22 cellular contexts compared by ENCODE assay signal in genomic region chr4:99828477-99828876, GRCh38. TPM values are rescaled to one million over a fixed set of nuclear protein-coding genes. Genes with fewer than 3 reads are reported as not detected.
DNase-seq lines count a peak whose midpoint lies in the region; ATAC-seq, FAIRE-seq and TF ChIP-seq lines count a peak whose summit lies in the region.
"Had no signal": no experiment of that assay in that cellular context is flagged by ENCODE, and none has a peak within 500 bp of the region (broad histone marks: within the 10 kb centered on the region; RNA-seq: fewer than 3 reads in every experiment).

No MANE protein-coding gene starts in this region.

- BruUV-seq in mammary epithelial cell (replicated peaks; lab: Mats Ljungman, UMichigan) (no TSS peak), MCF 10A (replicated peaks; lab: Mats Ljungman, UMichigan) (no TSS peak)

- no peak for ATAC-seq in psoas muscle
- ATAC-seq in HG03097 (IDR thresholded peaks at IDR 0.05; ENCODE audit: low FRiP score, unreplicated experiment) = no peak
- ATAC-seq: Right ventricle myocardium inferior had no signal

- H3K4me1 Mint-ChIP-seq in MCF 10A (ENCODE audit: insufficient read depth, unreplicated experiment) = peaks cover 18% of the 10 kb centered on the region
- peaks cover 13% of the 10 kb centered on the region for H3K4me1 Mint-ChIP-seq in astrocyte (ENCODE audit: low read depth, unreplicated experiment)
- H3K4me1 Mint-ChIP-seq in glutamatergic neuron (ENCODE audit: low read depth, unreplicated experiment) = peaks cover 10% of the 10 kb centered on the region

- FAIRE-seq in astrocyte (lab: Jason Lieb, UNC) (no peak), keratinocyte (lab: Jason Lieb, UNC) (peak; percentile 75)
- FAIRE-seq: A204.1, G401.6, GM12878 had no signal

- H3K36me3 ChIP-seq in mammary epithelial cell (ENCODE audit: insufficient read depth, low read length) = no peaks in the 10 kb centered on the region
- no peaks in the 10 kb centered on the region for H3K36me3 ChIP-seq in astrocyte (ENCODE audit: insufficient read depth, low read length)
- peaks cover 0 to 10% of the 10 kb centered on the region in 2 experiments for H3K36me3 ChIP-seq in keratinocyte (ENCODE audit: control insufficient read depth in 2 of 2, extremely low read depth in 1 of 2, insufficient read depth in 2 of 2, low read length in 2 of 2)
- H3K36me3 ChIP-seq in psoas muscle (ENCODE audit: insufficient read depth in 1 of 2, low read depth in 1 of 2) = no peaks in the 10 kb centered on the region

- TF ChIP-seq CTCF in mammary epithelial cell (conservative IDR thresholded peaks at IDR 0.05 in 1 of 2, IDR thresholded peaks at IDR 0.05 in 1 of 2; ENCODE audit: extremely low read depth in 1 of 2, insufficient read depth in 1 of 2, low read depth in 1 of 2, low read length in 2 of 2) = no peak
- TF ChIP-seq CTCF in MCF 10A (IDR thresholded peaks at IDR 0.05; ENCODE audit: unreplicated experiment) = no peak
- no peak for TF ChIP-seq CTCF in astrocyte (IDR thresholded peaks at IDR 0.05; ENCODE audit: insufficient read depth, low read depth, low read length)
- no peak for TF ChIP-seq CTCF in keratinocyte (optimal IDR thresholded peaks at IDR 0.05 in 1 of 3, IDR thresholded peaks at IDR 0.05 in 1 of 3, conservative IDR thresholded peaks at IDR 0.05 in 1 of 3; ENCODE audit: extremely low read depth in 1 of 3, insufficient read depth in 2 of 3, low read length in 3 of 3)
- no peak for TF ChIP-seq CTCF in psoas muscle (IDR thresholded peaks at IDR 0.05)
- no peak for TF ChIP-seq CTCF in glutamatergic neuron (IDR thresholded peaks at IDR 0.05; ENCODE audit: partially characterized antibody, unreplicated experiment)

- H3K4me3 ChIP-seq in mammary epithelial cell (replicated peaks in 1 of 3; ENCODE audit: insufficient read depth in 1 of 3, low read depth in 2 of 3, low read length in 3 of 3) (no peak overlapping the region), astrocyte (ENCODE audit: insufficient read depth, low read depth, low read length) (no peak overlapping the region), keratinocyte (ENCODE audit: control insufficient read depth in 2 of 3, extremely low read depth in 1 of 3, insufficient read depth in 2 of 3, low read depth in 1 of 3, low read length in 3 of 3) (peak overlapping the region in 1 of 3 experiments; percentile 4), psoas muscle (no peak overlapping the region)
- H3K4me3 ChIP-seq: BLaER1 treated with 17β-estradiol and CSF1 and Interleukin-3, amounts not matched to agents 10 nM and 100 nM; GM12878; GM23248 had no signal

- H3K4me1 ChIP-seq in mammary epithelial cell (ENCODE audit: insufficient read depth, low read length) (peaks cover 44% of the 10 kb centered on the region), astrocyte (ENCODE audit: insufficient read depth, low read length) (no peaks in the 10 kb centered on the region), keratinocyte (ENCODE audit: control insufficient read depth, extremely low read depth, insufficient read depth, low read length) (peaks cover 45% of the 10 kb centered on the region), psoas muscle (no peaks in the 10 kb centered on the region)

- H3K36me3 Mint-ChIP-seq in MCF 10A (ENCODE audit: insufficient read depth, unreplicated experiment) (peaks cover 6% of the 10 kb centered on the region), astrocyte (ENCODE audit: low read depth, unreplicated experiment) (no peaks in the 10 kb centered on the region), glutamatergic neuron (ENCODE audit: unreplicated experiment) (no peaks in the 10 kb centered on the region)

- dilution Hi-C loops in mammary epithelial cell (cut with HindIII; ENCODE audit: low sequenced_read_pairs) (no loop called here), keratinocyte (cut with MboI; ENCODE audit: extremely low pct_ligation_motif_present, low sequenced_read_pairs) (no loop called here)

- no peaks in the 10 kb centered on the region for H3K9me3 ChIP-seq in mammary epithelial cell (replicated peaks; ENCODE audit: insufficient read depth, low read length)
- no peaks in the 10 kb centered on the region for H3K9me3 ChIP-seq in astrocyte (ENCODE audit: insufficient read depth, low read depth, low read length)
- H3K9me3 ChIP-seq in keratinocyte (ENCODE audit: control insufficient read depth, low read depth, low read length) = no peaks in the 10 kb centered on the region
- no peaks in the 10 kb centered on the region for H3K9me3 ChIP-seq in psoas muscle
- H3K9me3 ChIP-seq: BLaER1 treated with 17β-estradiol and CSF1 and Interleukin-3, amounts not matched to agents 10 nM and 100 nM had no signal

- H3K79me2 ChIP-seq in mammary epithelial cell (ENCODE audit: insufficient read depth, low read length) (peaks cover 58% of the 10 kb centered on the region), astrocyte (ENCODE audit: insufficient read depth, low read length) (no peaks in the 10 kb centered on the region), keratinocyte (ENCODE audit: control insufficient read depth, insufficient read depth, low read length) (peaks cover 84% of the 10 kb centered on the region)

- H3K27ac ChIP-seq in mammary epithelial cell (ENCODE audit: insufficient read depth, low read depth, low read length) = peak overlapping the region; percentile 66
- H3K27ac ChIP-seq in astrocyte (ENCODE audit: low read depth, low read length) = no peak overlapping the region
- peak overlapping the region; percentile 94 for H3K27ac ChIP-seq in keratinocyte (ENCODE audit: control insufficient read depth, insufficient read depth, low read length)
- no peak overlapping the region for H3K27ac ChIP-seq in psoas muscle
- H3K27ac ChIP-seq: BLaER1 treated with 17β-estradiol and CSF1 and Interleukin-3, amounts not matched to agents 10 nM and 100 nM; GM23248 had no signal

- peaks cover 3% of the 10 kb centered on the region for H3K9me1 ChIP-seq in keratinocyte (ENCODE audit: control insufficient read depth, extremely low read depth, insufficient read depth, low read length)

- intact Hi-C loops in mammary epithelial cell (cut with micrococcal nuclease) = no loop called here
- intact Hi-C loops in MCF 10A (cut with micrococcal nuclease) = no loop called here
- intact Hi-C loops in psoas muscle (cut with DNase I) = no loop called here

- H3K4me3 Mint-ChIP-seq in MCF 10A (ENCODE audit: unreplicated experiment) (no peak overlapping the region), astrocyte (ENCODE audit: unreplicated experiment) (no peak overlapping the region), glutamatergic neuron (ENCODE audit: unreplicated experiment) (no peak overlapping the region)

- H4K20me1 ChIP-seq in mammary epithelial cell (ENCODE audit: insufficient read depth, low read length) = no peaks in the 10 kb centered on the region
- no peaks in the 10 kb centered on the region for H4K20me1 ChIP-seq in astrocyte (ENCODE audit: insufficient read depth, low read length)
- H4K20me1 ChIP-seq in keratinocyte (ENCODE audit: control insufficient read depth, extremely low read depth, insufficient read depth, low read length) = peaks cover 3% of the 10 kb centered on the region

- H3K27me3 ChIP-seq in mammary epithelial cell (ENCODE audit: insufficient read depth, low read length) (no peaks in the 10 kb centered on the region), astrocyte (ENCODE audit: insufficient read depth, low read length) (no peaks in the 10 kb centered on the region), keratinocyte (ENCODE audit: control insufficient read depth, extremely low read depth, insufficient read depth, low read length) (no peaks in the 10 kb centered on the region), psoas muscle (ENCODE audit: insufficient read depth in 3 of 3, low read length in 2 of 3) (no peaks in the 10 kb centered on the region)
- H3K27me3 ChIP-seq: BLaER1 treated with 17β-estradiol and CSF1 and Interleukin-3, amounts not matched to agents 10 nM and 100 nM had no signal

- DNase-seq in mammary epithelial cell (peak; percentile 44), MCF 10A (ENCODE audit: unreplicated experiment) (no peak), astrocyte (ENCODE audit: low read depth) (no peak), keratinocyte (ENCODE audit: low read depth, low spot score) (no peak), psoas muscle (no peak), RKO (ENCODE audit: low spot score) (no peak), glutamatergic neuron (no peak)
- DNase-seq: DND-41, GM23248, HCEC 1CT, MV-4-11, NCI-H1417, NCI-H1930, NCI-H2171 treated with DMSO at 0.1 percent for 48 hours, NCI-H446 treated with DMSO at 0.1 percent for 48 hours, NCI-H748 treated with DMSO at 0.1 percent for 48 hours had no signal

- H3K4me2 ChIP-seq in mammary epithelial cell (ENCODE audit: insufficient read depth, low read depth, low read length) (peak overlapping the region; percentile 43), astrocyte (ENCODE audit: low read length) (no peak overlapping the region), keratinocyte (ENCODE audit: control insufficient read depth, extremely low read depth, insufficient read depth, low read depth, low read length) (peak overlapping the region; percentile 73)

- in situ Hi-C loops in mammary epithelial cell (cut with MboI; ENCODE audit: low sequenced_read_pairs in 2 of 2) = no loop called here

- no peaks in the 10 kb centered on the region for H3K9me3 Mint-ChIP-seq in MCF 10A (ENCODE audit: unreplicated experiment)
- H3K9me3 Mint-ChIP-seq in astrocyte (ENCODE audit: unreplicated experiment) = no peaks in the 10 kb centered on the region
- no peaks in the 10 kb centered on the region for H3K9me3 Mint-ChIP-seq in glutamatergic neuron (ENCODE audit: unreplicated experiment)

- POLR2A ChIA-PET in MCF 10A (lab: Yijun Ruan, JAX) = interaction anchor here (0.7 to 2.2 kb wide), 5 partner anchors 9 to 218 kb away, joined by 3 to 23 read pairs (median 3); partner anchors contain the start of genes DAPP1 and LAMTOR3

- H2AFZ ChIP-seq in mammary epithelial cell (ENCODE audit: low read depth, low read length) (no peak overlapping the region), astrocyte (ENCODE audit: low read depth, low read length) (no peak overlapping the region), keratinocyte (ENCODE audit: control insufficient read depth, low read length) (no peak overlapping the region)
- H2AFZ ChIP-seq: GM23248 had no signal

- CTCF ChIA-PET in mammary epithelial cell (lab: Charles Lee; ENCODE audit: low non-redundant PET) (no interaction called here), MCF 10A (lab: Yijun Ruan, JAX) (interaction anchor here (1.3 to 4.7 kb wide), 3 partner anchors 11 to 104 kb away, joined by 6 to 25 read pairs (median 7); no protein-coding TSS in a partner anchor)

- H3K9ac ChIP-seq in mammary epithelial cell (ENCODE audit: insufficient read depth, low read length) (no peak overlapping the region), astrocyte (ENCODE audit: low read length) (no peak overlapping the region), keratinocyte (ENCODE audit: control insufficient read depth, extremely low read depth, insufficient read depth, low read length) (peak overlapping the region; percentile 55)
- H3K9ac ChIP-seq: BLaER1 treated with 17β-estradiol and CSF1 and Interleukin-3, amounts not matched to agents 10 nM and 100 nM; GM23248 had no signal

- H3K27ac Mint-ChIP-seq in MCF 10A (ENCODE audit: low read depth, unreplicated experiment) (no peak overlapping the region), astrocyte (ENCODE audit: unreplicated experiment) (peak overlapping the region; percentile 28), glutamatergic neuron (ENCODE audit: unreplicated experiment) (no peak overlapping the region)

- H3K27me3 Mint-ChIP-seq in MCF 10A (ENCODE audit: insufficient read depth, unreplicated experiment) = no peaks in the 10 kb centered on the region
- no peaks in the 10 kb centered on the region for H3K27me3 Mint-ChIP-seq in astrocyte (ENCODE audit: low read depth, unreplicated experiment)
- no peaks in the 10 kb centered on the region for H3K27me3 Mint-ChIP-seq in glutamatergic neuron (ENCODE audit: unreplicated experiment)

- WGBS in mammary epithelial cell (ENCODE audit: low coverage, missing lambda C conversion rate) = 33% methylated on average over 1 of the region's 1 CpG
- 57 to 67% (median 66%) methylated on average over 1 of the region's 1 CpG for WGBS in psoas muscle, 3 donors

RNA-seq across cellular contexts. Expression of gene DAPP1, which starts 11.8 kb away (rescaled TPM):
- total RNA-seq in mammary epithelial cell = 10 to 100 TPM; 14.5 to 54.8 TPM
- polyA plus RNA-seq in mammary epithelial cell = 18.3 TPM
- polyA minus RNA-seq in mammary epithelial cell = 28.7 TPM
- 17.6 and 24.7 TPM in 2 replicates for total RNA-seq in MCF 10A (2022)
- total RNA-seq in astrocyte = 0.41 and 0.59 TPM in 2 replicates
- polyA plus RNA-seq in keratinocyte = 70.1 to 80.3 TPM (median 73.1 TPM) in 3 replicates
- polyA plus RNA-seq in keratinocyte (2011; ENCODE audit: low read depth) = 81.6 TPM
- polyA plus RNA-seq in keratinocyte (2011; cell fraction: cytosol; rRNA removed) = 55.4 and 101 TPM in 2 replicates
- polyA plus RNA-seq in keratinocyte (2011; cell fraction: nucleus; rRNA removed) = 96.6 and 115 TPM in 2 replicates
- polyA plus RNA-seq in keratinocyte (2012; ENCODE audit: low replicate concordance) = 56.4 and 108 TPM in 2 replicates
- 41.2 to 124 TPM (median 103 TPM) in 3 replicates for polyA minus RNA-seq in keratinocyte
- 44.5 TPM for polyA minus RNA-seq in keratinocyte (2011; cell fraction: cytosol; rRNA and poly(A)+ RNA removed)
- 80.8 and 144 TPM in 2 replicates for polyA minus RNA-seq in keratinocyte (2011; cell fraction: nucleus; rRNA and poly(A)+ RNA removed)
- 1 to 10 TPM in 2 of 4 donors, under 1 TPM in 2; 0.46 to 1.3 (median 0.76) TPM for total RNA-seq in psoas muscle
- under 1 TPM; 0.06 to 0.53 (median 0.18) TPM for polyA plus RNA-seq in psoas muscle
- total RNA-seq in glutamatergic neuron (ENCODE audit: unreplicated experiment) = not detected
- total RNA-seq: GM23248 had no signal
- polyA plus RNA-seq: GM23248 had no signal

Comparison
In these comparisons a context has a peak if more than half of its experiments do, and no peak if none do; other contexts are left out.
1. H3K27ac ChIP-seq: peak in mammary epithelial cell (single experiment) and keratinocyte (single experiment); none in astrocyte (single experiment) and psoas muscle (single experiment).